Comparison of ENCODE assay signal across 19 cellular contexts in genomic region chr12:131356485-131356884, GRCh38.
"Had no signal": no experiment of that assay in that cellular context is flagged by ENCODE, and none has a peak within 500 bp of the region (broad histone marks: within the 10 kb centered on the region; RNA-seq: fewer than 3 reads in every experiment).

No MANE protein-coding gene starts in this region.

- H3K9me3 Mint-ChIP-seq: natural killer cell; stimulated activated naive CD8-positive, alpha-beta T cell treated with anti-CD3 and anti-CD28 coated beads, Interleukin-15, amount 100 ng/mL, for 72 hours had no signal

- H3K36me3 Mint-ChIP-seq: natural killer cell had no signal

- H3K4me3 ChIP-seq: heart left ventricle, right atrium auricular region, sigmoid colon, skin epidermis, testis, tibial nerve, upper lobe of right lung had no signal

- H3K4me3 Mint-ChIP-seq: natural killer cell; stimulated activated naive B cell treated with anti-CD40 and anti-IgM and Interleukin-4, amounts not matched to agents 10 μg/mL and 1 μg/mL and 100 μg/mL, for 72 hours; stimulated activated naive CD8-positive, alpha-beta T cell treated with anti-CD3 and anti-CD28 coated beads, Interleukin-15, amount 100 ng/mL, for 72 hours had no signal

- H3K4me1 ChIP-seq: heart left ventricle, right atrium auricular region, sigmoid colon, upper lobe of right lung had no signal

- FAIRE-seq: colon had no signal

- ATAC-seq: heart left ventricle; natural killer cell; stimulated activated naive B cell treated with anti-CD40 and anti-IgM and Interleukin-4, amounts not matched to agents 10 μg/mL and 1 μg/mL and 100 μg/mL, for 72 hours; stimulated activated naive CD8-positive, alpha-beta T cell treated with anti-CD3 and anti-CD28 coated beads, Interleukin-15, amount 100 ng/mL, for 72 hours; upper lobe of right lung had no signal

- H3K4me1 Mint-ChIP-seq: natural killer cell; stimulated activated naive CD8-positive, alpha-beta T cell treated with anti-CD3 and anti-CD28 coated beads, Interleukin-15, amount 100 ng/mL, for 72 hours had no signal

- H3K27ac Mint-ChIP-seq: natural killer cell; stimulated activated naive B cell treated with anti-CD40 and anti-IgM and Interleukin-4, amounts not matched to agents 10 μg/mL and 1 μg/mL and 100 μg/mL, for 72 hours had no signal

- DNase-seq: cerebellar nuclear complex; effector CD4-positive, alpha-beta T cell; foreskin melanocyte; heart left ventricle; hippocampal formation; kidney glomerular epithelial cell; mammary epithelial cell; natural killer cell; sigmoid colon; stimulated activated CD4-positive, alpha-beta T cell treated with anti-CD3 and anti-CD28 coated beads, Interleukin-2, amount 100 ng/mL, for 24 hours; stimulated activated CD4-positive, alpha-beta T cell treated with anti-CD3 and anti-CD28 coated beads, Interleukin-4, amount 100 ng/mL, for 4 hours; stimulated activated naive B cell treated with anti-CD40 and anti-IgM and Interleukin-4, amounts not matched to agents 10 μg/mL and 1 μg/mL and 100 μg/mL, for 72 hours; stimulated activated naive CD8-positive, alpha-beta T cell treated with anti-CD3 and anti-CD28 coated beads, Interleukin-15, amount 100 ng/mL, for 72 hours; testis; upper lobe of right lung had no signal

- H3K27ac ChIP-seq: heart left ventricle, right atrium auricular region, sigmoid colon, skin epidermis, testis, upper lobe of right lung had no signal

- H3K9me3 ChIP-seq: right atrium auricular region, sigmoid colon, testis, upper lobe of right lung had no signal

- H3K36me3 ChIP-seq: heart left ventricle, right atrium auricular region, sigmoid colon, tibial nerve, upper lobe of right lung had no signal

- H3K27me3 ChIP-seq: right atrium auricular region, testis had no signal
